17 cellular contexts compared by ENCODE assay signal in the genomic region with DNA sequence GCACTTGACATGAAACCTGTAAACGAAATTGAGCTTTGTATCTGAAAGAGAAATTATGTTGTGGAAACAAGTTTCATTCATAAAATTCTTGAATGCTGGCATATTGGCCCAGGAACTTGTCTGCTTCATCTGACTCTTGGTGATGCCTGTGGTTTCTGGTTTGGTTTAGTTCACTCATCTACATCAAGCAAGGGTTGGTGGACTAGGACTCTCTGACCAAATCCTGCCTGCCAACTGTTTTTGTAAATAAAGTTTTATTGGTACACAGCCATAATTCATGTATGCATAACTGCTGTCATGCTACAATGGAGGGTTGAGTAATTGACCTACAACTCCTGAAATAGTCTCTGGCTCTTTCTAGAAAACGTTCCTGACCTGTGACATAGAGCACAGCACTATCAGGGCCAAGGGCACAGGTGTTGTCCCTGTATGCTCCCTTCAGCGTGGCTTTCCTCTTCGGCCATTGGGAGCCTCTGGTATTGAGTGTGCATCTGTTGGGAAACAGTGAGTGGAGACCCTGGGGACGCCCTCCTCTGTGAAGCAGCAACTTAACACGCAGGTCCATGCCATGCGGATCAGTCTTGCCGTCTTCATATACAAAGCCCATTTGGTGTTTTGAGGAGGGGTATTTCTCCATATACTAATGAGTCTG.
DNase-seq lines count a peak whose midpoint lies in the region; ATAC-seq, FAIRE-seq and TF ChIP-seq lines count a peak whose summit lies in the region.
"Had no signal": no experiment of that assay in that cellular context is flagged by ENCODE, and none has a peak within 500 bp of the region (broad histone marks: within the 10 kb centered on the region; RNA-seq: fewer than 3 reads in every experiment).

No MANE protein-coding gene starts in this region.

- H3K27ac ChIP-seq in left lung = no peak overlapping the region
- H3K27ac ChIP-seq: BLaER1 treated with 17β-estradiol and CSF1 and Interleukin-3, amounts not matched to agents 10 nM and 100 nM had no signal

- intact Hi-C loops in left lung (cut with DNase I) = no loop called here
- intact Hi-C loops in activated CD8-positive, alpha-beta T cell treated with anti-CD3 and anti-CD28 coated beads for 36 hours (cut with micrococcal nuclease) = no loop called here

- DNase-seq in GM19239 (ENCODE audit: insufficient read length, low spot score) (no peak), left lobe of liver (ENCODE audit: low spot score) (peak; percentile 30), type B pancreatic cell (ENCODE audit: extremely low spot score, unreplicated experiment) (peak; percentile 25), left lung (no peak), mesenteric fat pad (ENCODE audit: low spot score) (no peak)
- peak; percentile 33 for DNase-seq in activated CD8-positive, alpha-beta memory T cell treated with anti-CD3 and anti-CD28 coated beads, Interleukin-2, amount 10 ng/mL, durations not matched to agents 7 days and 5 days
- DNase-seq in activated CD8-positive, alpha-beta T cell treated with anti-CD3 and anti-CD28 coated beads for 36 hours = no peak
- DNase-seq: Calu3, NCI-H1105, NCI-H2081 treated with DMSO at 0.1 percent for 48 hours, NCI-H510A, NCI-H774, SHP77 treated with DMSO at 0.1 percent for 48 hours had no signal

- TF ChIP-seq CTCF in type B pancreatic cell (conservative IDR thresholded peaks at IDR 0.05) (no peak), left lung (IDR thresholded peaks at IDR 0.05) (no peak)
- no peak for TF ChIP-seq CTCF in activated CD8-positive, alpha-beta T cell treated with anti-CD3 and anti-CD28 coated beads for 36 hours (IDR thresholded peaks at IDR 0.05)

- no peak overlapping the region for H3K27ac Mint-ChIP-seq in activated CD8-positive, alpha-beta memory T cell treated with anti-CD3 and anti-CD28 coated beads, Interleukin-2, amount 10 ng/mL, durations not matched to agents 7 days and 5 days
- no peak overlapping the region for H3K27ac Mint-ChIP-seq in type B pancreatic cell
- H3K27ac Mint-ChIP-seq in activated CD8-positive, alpha-beta T cell treated with anti-CD3 and anti-CD28 coated beads for 36 hours = no peak overlapping the region
- H3K27ac Mint-ChIP-seq: CD8-positive, alpha-beta T cell; GM23338 had no signal

- H3K9me3 Mint-ChIP-seq in activated CD8-positive, alpha-beta memory T cell treated with anti-CD3 and anti-CD28 coated beads, Interleukin-2, amount 10 ng/mL, durations not matched to agents 7 days and 5 days (ENCODE audit: low read depth) = peaks cover 3% of the 10 kb centered on the region
- H3K9me3 Mint-ChIP-seq in type B pancreatic cell = peaks cover 14% of the 10 kb centered on the region
- peaks cover 8% of the 10 kb centered on the region for H3K9me3 Mint-ChIP-seq in activated CD8-positive, alpha-beta T cell treated with anti-CD3 and anti-CD28 coated beads for 36 hours

- no peak overlapping the region for H3K4me3 ChIP-seq in left lung
- H3K4me3 ChIP-seq: BLaER1 treated with 17β-estradiol and CSF1 and Interleukin-3, amounts not matched to agents 10 nM and 100 nM; GM23338 had no signal

- H3K4me3 Mint-ChIP-seq in activated CD8-positive, alpha-beta memory T cell treated with anti-CD3 and anti-CD28 coated beads, Interleukin-2, amount 10 ng/mL, durations not matched to agents 7 days and 5 days = no peak overlapping the region
- H3K4me3 Mint-ChIP-seq in type B pancreatic cell = no peak overlapping the region
- no peak overlapping the region for H3K4me3 Mint-ChIP-seq in activated CD8-positive, alpha-beta T cell treated with anti-CD3 and anti-CD28 coated beads for 36 hours
- H3K4me3 Mint-ChIP-seq: CD8-positive, alpha-beta T cell; GM23338 had no signal

- H3K27me3 Mint-ChIP-seq in activated CD8-positive, alpha-beta memory T cell treated with anti-CD3 and anti-CD28 coated beads, Interleukin-2, amount 10 ng/mL, durations not matched to agents 7 days and 5 days = peaks cover 23% of the 10 kb centered on the region
- no peaks in the 10 kb centered on the region for H3K27me3 Mint-ChIP-seq in type B pancreatic cell
- H3K27me3 Mint-ChIP-seq in activated CD8-positive, alpha-beta T cell treated with anti-CD3 and anti-CD28 coated beads for 36 hours = no peaks in the 10 kb centered on the region

- H3K27me3 ChIP-seq in left lung = no peaks in the 10 kb centered on the region
- H3K27me3 ChIP-seq: BLaER1 treated with 17β-estradiol and CSF1 and Interleukin-3, amounts not matched to agents 10 nM and 100 nM had no signal

- no peaks in the 10 kb centered on the region for H3K36me3 ChIP-seq in left lung

- H3K4me1 ChIP-seq in left lung = peaks cover 10 to 23% of the 10 kb centered on the region in 2 donors

- no peaks in the 10 kb centered on the region for H3K36me3 Mint-ChIP-seq in activated CD8-positive, alpha-beta memory T cell treated with anti-CD3 and anti-CD28 coated beads, Interleukin-2, amount 10 ng/mL, durations not matched to agents 7 days and 5 days
- H3K36me3 Mint-ChIP-seq in type B pancreatic cell = peaks cover 6% of the 10 kb centered on the region
- peaks cover 6% of the 10 kb centered on the region for H3K36me3 Mint-ChIP-seq in activated CD8-positive, alpha-beta T cell treated with anti-CD3 and anti-CD28 coated beads for 36 hours (ENCODE audit: low read depth)

- CTCF ChIA-PET in activated CD8-positive, alpha-beta memory T cell treated with anti-CD3 and anti-CD28 coated beads, Interleukin-2, amount 10 ng/mL, durations not matched to agents 7 days and 5 days (lab: Charles Lee) = no interaction called here
- CTCF ChIA-PET in activated CD8-positive, alpha-beta T cell treated with anti-CD3 and anti-CD28 coated beads for 36 hours (lab: Charles Lee) = no interaction called here

- no peaks in the 10 kb centered on the region for H3K4me1 Mint-ChIP-seq in activated CD8-positive, alpha-beta memory T cell treated with anti-CD3 and anti-CD28 coated beads, Interleukin-2, amount 10 ng/mL, durations not matched to agents 7 days and 5 days
- H3K4me1 Mint-ChIP-seq in type B pancreatic cell (ENCODE audit: unreplicated experiment) = peaks cover 17% of the 10 kb centered on the region
- peaks cover 14% of the 10 kb centered on the region for H3K4me1 Mint-ChIP-seq in activated CD8-positive, alpha-beta T cell treated with anti-CD3 and anti-CD28 coated beads for 36 hours (ENCODE audit: low read depth)
- H3K4me1 Mint-ChIP-seq: GM23338 had no signal

- peaks cover 0 to 14% of the 10 kb centered on the region in 2 donors for H3K9me3 ChIP-seq in left lung

- ATAC-seq in activated CD8-positive, alpha-beta memory T cell treated with anti-CD3 and anti-CD28 coated beads, Interleukin-2, amount 10 ng/mL, durations not matched to agents 7 days and 5 days = no peak
- no peak for ATAC-seq in left lobe of liver
- ATAC-seq in left lung = no peak
- no peak for ATAC-seq in activated CD8-positive, alpha-beta T cell treated with anti-CD3 and anti-CD28 coated beads for 36 hours
- ATAC-seq: CD8-positive, alpha-beta T cell; GM23338; SK-N-SH treated with all-trans-retinoic acid at 6 μM for 48 hours had no signal

- POLR2A ChIA-PET in activated CD8-positive, alpha-beta T cell treated with anti-CD3 and anti-CD28 coated beads for 36 hours (lab: Charles Lee) = no interaction called here

- FAIRE-seq in GM19239 (lab: Jason Lieb, UNC) = peak; percentile 8

Comparison
In these comparisons a context has a peak if more than half of its experiments do, and no peak if none do; other contexts are left out.
1. DNase-seq: peak in activated CD8-positive, alpha-beta memory T cell treated with anti-CD3 and anti-CD28 coated beads, Interleukin-2, amount 10 ng/mL, durations not matched to agents 7 days and 5 days (single experiment), left lobe of liver (single experiment) and type B pancreatic cell (single experiment); none in GM19239 (single experiment), left lung (0 of 2), mesenteric fat pad (single experiment) and activated CD8-positive, alpha-beta T cell treated with anti-CD3 and anti-CD28 coated beads for 36 hours (single experiment).